9 cellular contexts compared by ENCODE assay signal in genomic region chr2:37225129-37225528, GRCh38. TPM values are rescaled to one million over a fixed set of nuclear protein-coding genes. Genes with fewer than 3 reads are reported as not detected.
DNase-seq lines count a peak whose midpoint lies in the region; ATAC-seq, FAIRE-seq and TF ChIP-seq lines count a peak whose summit lies in the region.
"Not testable (repeated sequence)": the region's sequence is repeated elsewhere in the genome, so short reads cannot be mapped to it uniquely, and the experiment has no call there.
"Had no signal": no experiment of that assay in that cellular context is flagged by ENCODE, and none has a peak within 500 bp of the region (broad histone marks: within the 10 kb centered on the region; RNA-seq: fewer than 3 reads in every experiment).

No MANE protein-coding gene starts in this region.

- peak overlapping the region; percentile 78 for H4K5ac ChIP-seq in H1 (ENCODE audit: insufficient read length, low read depth, low read length)

- H3K4me3 ChIP-seq in NB4 (ENCODE audit: low read depth, low read length) (peak overlapping the region; percentile 34), H1 (ENCODE audit: extremely low read depth in 1 of 4, insufficient read depth in 2 of 4, low read depth in 3 of 4, low read length in 4 of 4) (peak overlapping the region in 2 of 4 experiments; percentile 31 to 44; a peak in 3 of 8 replicates), neural cell (ENCODE audit: low read length) (peak overlapping the region; percentile 28)
- not testable (repeated sequence) for H3K4me3 ChIP-seq in HepG2 (replicated peaks in 1 of 3; ENCODE audit: insufficient read depth in 1 of 3, low read depth in 2 of 3, low read length in 3 of 3)

- intact Hi-C loops in activated CD4-positive, alpha-beta T cell treated with anti-CD3 and anti-CD28 coated beads, Interleukin-2, amount 10 ng/mL, durations not matched to agents 24 days and 14 days (cut with micrococcal nuclease); HepG2 (cut with micrococcal nuclease; ENCODE audit: unreplicated experiment): not testable (repeated sequence)

- H4K8ac ChIP-seq in H1 (ENCODE audit: extremely low read depth, insufficient read depth, low read length) = not testable (repeated sequence)

- H3K79me1 ChIP-seq in H1 (ENCODE audit: low read depth, low read length) = not testable (repeated sequence)

- H3K27me3 ChIP-seq in H1 (replicated peaks in 1 of 4; ENCODE audit: control insufficient read depth in 3 of 4, extremely low read depth in 1 of 4, insufficient read depth in 3 of 4, low read length in 3 of 4); HepG2 (ENCODE audit: control insufficient read depth in 1 of 2, insufficient read depth in 2 of 2, low read length in 2 of 2); neural cell (ENCODE audit: insufficient read depth, low read depth, low read length): not testable (repeated sequence)

- H3K4me1 ChIP-seq in ES-I3 (ENCODE audit: insufficient read depth, low read length) (peaks cover 27% of the 10 kb centered on the region), H1 (replicated peaks in 1 of 4; ENCODE audit: control insufficient read depth in 3 of 4, insufficient read depth in 4 of 4, low read length in 3 of 4) (peaks cover 4 to 15% (median 9%) of the 10 kb centered on the region in 4 experiments), HepG2 (ENCODE audit: insufficient read depth, low read length) (peaks cover 53% of the 10 kb centered on the region)

- TF ChIP-seq CTCF in NB4 (IDR thresholded peaks at IDR 0.05; ENCODE audit: low read depth, low read length); H1 (IDR thresholded peaks at IDR 0.05; ENCODE audit: control extremely low read depth in 1 of 3, insufficient read depth in 1 of 3, low read depth in 1 of 3, low read length in 3 of 3); HepG2 (CRISPR knock-in tag; IDR thresholded peaks at IDR 0.05); neural cell (IDR thresholded peaks at IDR 0.05; ENCODE audit: poor library complexity, severe bottlenecking): not testable (repeated sequence)

- DNase-seq in NB4 (ENCODE audit: low read depth); activated CD4-positive, alpha-beta T cell treated with anti-CD3 and anti-CD28 coated beads, Interleukin-2, amount 10 ng/mL, durations not matched to agents 24 days and 14 days; H1 (ENCODE audit: low read depth in 1 of 2, low spot score in 2 of 2); HepG2 (ENCODE audit: low spot score): not testable (repeated sequence)

- H2BK120ac ChIP-seq in H1 (replicated peaks; ENCODE audit: low read depth, low read length) = not testable (repeated sequence)

- not testable (repeated sequence) for TF ChIP-seq EP300 in H1 (IDR thresholded peaks at IDR 0.05; ENCODE audit: borderline replicate concordance in 1 of 2, low read depth in 2 of 2, low read length in 2 of 2); HepG2 (IDR thresholded peaks at IDR 0.05; ENCODE audit: low read depth in 2 of 2, low read length in 2 of 2); HepG2 (CRISPR knock-in tag; IDR thresholded peaks at IDR 0.05; ENCODE audit: borderline replicate concordance); neural cell (conservative IDR thresholded peaks at IDR 0.05; ENCODE audit: poor library complexity, severe bottlenecking)

- H3K4me3 Mint-ChIP-seq in activated CD4-positive, alpha-beta T cell treated with anti-CD3 and anti-CD28 coated beads, Interleukin-2, amount 10 ng/mL, durations not matched to agents 24 days and 14 days = peak overlapping the region; percentile 1
- peak overlapping the region; percentile 58 for H3K4me3 Mint-ChIP-seq in activated naive CD8-positive, alpha-beta T cell

- POLR2A ChIA-PET in H1 (lab: Charles Lee; ENCODE audit: partially characterized antibody); HepG2 (lab: Yijun Ruan, JAX): not testable (repeated sequence)

- no CpG with 5 or more reads among the region's 2 CpGs for WGBS in H1 (ENCODE audit: extremely low coverage in 1 of 2, insufficient coverage in 1 of 2, insufficient read length in 1 of 2, insufficient replicate concordance in 2 of 2, low coverage in 1 of 2, low lambda C conversion rate in 2 of 2, missing lambda C conversion rate in 1 of 2), 2 experiments
- no CpG with 5 or more reads among the region's 2 CpGs for WGBS in HepG2 (ENCODE audit: low lambda C conversion rate)

- not testable (repeated sequence) for TF ChIP-seq POLR2A in NB4 (IDR thresholded peaks at IDR 0.05; ENCODE audit: extremely low read depth, insufficient read length); H1 (IDR thresholded peaks at IDR 0.05; ENCODE audit: control extremely low read depth in 1 of 2, low read depth in 2 of 2, low read length in 2 of 2); HepG2 (IDR thresholded peaks at IDR 0.05; ENCODE audit: insufficient read depth in 1 of 2, low read depth in 2 of 2, low read length in 2 of 2)

- not testable (repeated sequence) for H4K20me1 ChIP-seq in H1 (replicated peaks in 1 of 2; ENCODE audit: control insufficient read depth in 1 of 2, insufficient read depth in 2 of 2, low read length in 2 of 2); neural cell (ENCODE audit: insufficient read depth)
- peaks cover 17% of the 10 kb centered on the region for H4K20me1 ChIP-seq in HepG2 (ENCODE audit: insufficient read depth, low read length)

- H3K27ac ChIP-seq in H1 (ENCODE audit: low read depth, low read length) = peak overlapping the region; percentile 78
- not testable (repeated sequence) for H3K27ac ChIP-seq in HepG2 (ENCODE audit: extremely low read length, insufficient read depth, low read length); neural cell (ENCODE audit: low read length)

- not testable (repeated sequence) for H3K27me3 Mint-ChIP-seq in activated CD4-positive, alpha-beta T cell treated with anti-CD3 and anti-CD28 coated beads, Interleukin-2, amount 10 ng/mL, durations not matched to agents 24 days and 14 days; activated naive CD8-positive, alpha-beta T cell

- H3K56ac ChIP-seq in H1 (replicated peaks; ENCODE audit: insufficient read length, low read depth, low read length) = not testable (repeated sequence)

- not testable (repeated sequence) for H3K23me2 ChIP-seq in H1 (ENCODE audit: low read depth, low read length)

- not testable (repeated sequence) for H2BK20ac ChIP-seq in H1 (ENCODE audit: low read length)

- H2BK5ac ChIP-seq in H1 (ENCODE audit: low read depth, low read length) = not testable (repeated sequence)

- not testable (repeated sequence) for BruUV-seq in HepG2 (replicated peaks; lab: Mats Ljungman, UMichigan)

- H3K9me3 ChIP-seq in ES-I3 (ENCODE audit: control insufficient read depth, insufficient read depth, low read length); H1 (ENCODE audit: insufficient read depth in 2 of 2, low read depth in 1 of 2, low read length in 1 of 2); HepG2 (ENCODE audit: low read length); neural cell (ENCODE audit: low read length): not testable (repeated sequence)

- H3K27ac Mint-ChIP-seq in activated CD4-positive, alpha-beta T cell treated with anti-CD3 and anti-CD28 coated beads, Interleukin-2, amount 10 ng/mL, durations not matched to agents 24 days and 14 days = not testable (repeated sequence)
- peak overlapping the region; percentile 50 for H3K27ac Mint-ChIP-seq in activated naive CD8-positive, alpha-beta T cell

- peaks cover 32 to 89% of the 10 kb centered on the region in 2 experiments for H3K79me2 ChIP-seq in H1 (ENCODE audit: control insufficient read depth in 1 of 2, insufficient read depth in 2 of 2, low read length in 2 of 2)
- H3K79me2 ChIP-seq in HepG2 (ENCODE audit: insufficient read depth, low read length) = peaks cover 58% of the 10 kb centered on the region
- H3K79me2 ChIP-seq in neural cell (replicated peaks; ENCODE audit: insufficient read depth, low read length) = peaks cover 20% of the 10 kb centered on the region

- H3K36me3 Mint-ChIP-seq in activated CD4-positive, alpha-beta T cell treated with anti-CD3 and anti-CD28 coated beads, Interleukin-2, amount 10 ng/mL, durations not matched to agents 24 days and 14 days (ENCODE audit: low read depth) = peaks cover 71% of the 10 kb centered on the region
- H3K36me3 Mint-ChIP-seq in activated naive CD8-positive, alpha-beta T cell = peaks cover 31% of the 10 kb centered on the region

- not testable (repeated sequence) for H2BK15ac ChIP-seq in H1 (ENCODE audit: low read length)

- not testable (repeated sequence) for FAIRE-seq in H1 (lab: Jason Lieb, UNC); HepG2 (lab: Jason Lieb, UNC)

- H3K18ac ChIP-seq in H1 (ENCODE audit: extremely low read depth, low read length) = peak overlapping the region; percentile 97; the same call in 1 of the 2 replicates

- not testable (repeated sequence) for H3K23ac ChIP-seq in H1 (ENCODE audit: insufficient read length)

- not testable (repeated sequence) for TF ChIP-seq RAD21 in H1 (IDR thresholded peaks at IDR 0.05 in 1 of 2, conservative IDR thresholded peaks at IDR 0.05 in 1 of 2; ENCODE audit: low read depth in 2 of 2, low read length in 2 of 2); HepG2 (CRISPR knock-in tag; IDR thresholded peaks at IDR 0.05); neural cell (conservative IDR thresholded peaks at IDR 0.05)

- peaks cover 45% of the 10 kb centered on the region for H3K36me3 ChIP-seq in ES-I3 (ENCODE audit: insufficient read depth, low read length)
- H3K36me3 ChIP-seq in H1 (ENCODE audit: control insufficient read depth in 2 of 4, insufficient read depth in 4 of 4, low read length in 3 of 4) = peaks cover 21 to 81% (median 55%) of the 10 kb centered on the region in 4 experiments
- peaks cover 21 to 59% of the 10 kb centered on the region in 2 experiments for H3K36me3 ChIP-seq in HepG2 (replicated peaks in 1 of 2; ENCODE audit: control insufficient read depth in 1 of 2, insufficient read depth in 2 of 2, low read length in 2 of 2)
- H3K36me3 ChIP-seq in neural cell (ENCODE audit: insufficient read depth, low read length) = peaks cover 16% of the 10 kb centered on the region

- in situ Hi-C loops in HepG2 (cut with HindIII; ENCODE audit: extremely low pct_ligation_motif_present, low pct_unique_long_range_greater_than_20kb) = loop anchor here (5.0 kb wide), 1 partner anchor 68 kb away; the partner anchor contains the start of gene EIF2AK2

- H3K4me2 ChIP-seq in H1 (ENCODE audit: insufficient read depth in 1 of 2, low read depth in 2 of 2, low read length in 2 of 2) (peak overlapping the region; percentile 50 to 59), HepG2 (ENCODE audit: low read depth, low read length) (peak overlapping the region; percentile 5; the same call in 1 of the 2 replicates), neural cell (ENCODE audit: low read length) (peak overlapping the region; percentile 17)

- CTCF ChIA-PET in H1 (lab: Charles Lee; ENCODE audit: partially characterized antibody); HepG2 (lab: Yijun Ruan, JAX; ENCODE audit: low intra/inter-chr PET ratio, low total read pairs): not testable (repeated sequence)

- H4K91ac ChIP-seq in H1 (replicated peaks; ENCODE audit: insufficient read length, low read length) = not testable (repeated sequence)

- peaks cover 36% of the 10 kb centered on the region for H3K4me1 Mint-ChIP-seq in activated CD4-positive, alpha-beta T cell treated with anti-CD3 and anti-CD28 coated beads, Interleukin-2, amount 10 ng/mL, durations not matched to agents 24 days and 14 days
- H3K4me1 Mint-ChIP-seq in activated naive CD8-positive, alpha-beta T cell (ENCODE audit: low read depth) = peaks cover 70% of the 10 kb centered on the region

- not testable (repeated sequence) for H3K9me3 Mint-ChIP-seq in activated CD4-positive, alpha-beta T cell treated with anti-CD3 and anti-CD28 coated beads, Interleukin-2, amount 10 ng/mL, durations not matched to agents 24 days and 14 days; activated naive CD8-positive, alpha-beta T cell (ENCODE audit: low read depth)

- peak; percentile 35; the same call in 1 of the 3 replicates for ATAC-seq in HepG2

- not testable (repeated sequence) for H3K9me2 ChIP-seq in neural cell (ENCODE audit: insufficient read depth, low read length)

- H2AFZ ChIP-seq in H1 (ENCODE audit: low read length); HepG2 (ENCODE audit: low read length); neural cell (ENCODE audit: low read depth, low read length): not testable (repeated sequence)

- peak overlapping the region; percentile 87 for H3K4ac ChIP-seq in H1 (replicated peaks; ENCODE audit: insufficient read length, low read depth, low read length)

- not testable (repeated sequence) for H3K14ac ChIP-seq in H1 (ENCODE audit: insufficient read length)

- H2AK5ac ChIP-seq in H1 (ENCODE audit: low read depth, low read length) = not testable (repeated sequence)

- H2BK12ac ChIP-seq in H1 (ENCODE audit: low read depth, low read length) = peak overlapping the region; percentile 46; the same call in 1 of the 2 replicates

- H3F3A ChIP-seq in neural cell (ENCODE audit: insufficient read depth, low read length, poor library complexity, severe bottlenecking) = not testable (repeated sequence)

- H3K9ac ChIP-seq in ES-I3 (ENCODE audit: low read depth, low read length) (peak overlapping the region; percentile 17; the same call in 1 of the 2 replicates), H1 (replicated peaks in 1 of 4; ENCODE audit: extremely low read depth in 1 of 4, low read depth in 3 of 4, low read length in 3 of 4) (peak overlapping the region in 1 of 4 experiments; percentile 12; a peak in 1 of 7 replicates)
- H3K9ac ChIP-seq in HepG2 (ENCODE audit: insufficient read depth, low read depth, low read length); neural cell (ENCODE audit: low read length): not testable (repeated sequence)

RNA-seq across cellular contexts. Expression of gene CEBPZ, which starts 6.3 kb away (rescaled TPM):
- 63.2 and 68.2 TPM in 2 replicates for total RNA-seq in activated CD4-positive, alpha-beta T cell treated with anti-CD3 and anti-CD28 coated beads, Interleukin-2, amount 10 ng/mL, durations not matched to agents 24 days and 14 days
- 186 and 201 TPM in 2 replicates for total RNA-seq in H1 (2021; fragmentation: NEBNext Ultra II Directional; extraction: Animal tissue kit (Norgen Biotek cat#: 25700))
- 14.7 and 19.1 TPM in 2 replicates for polyA plus RNA-seq in H1 (2011; rRNA removed)
- polyA plus RNA-seq in H1 (2011; cell fraction: cytosol; rRNA removed) = 51.8 TPM
- polyA plus RNA-seq in H1 (2011; cell fraction: nucleus; rRNA removed) = 21.0 TPM
- 107 to 213 TPM (median 119 TPM) in 4 replicates for polyA plus RNA-seq in H1 (2012, experiment 1 of 2)
- polyA plus RNA-seq in H1 (2012, experiment 2 of 2) = 17.0 TPM
- 165 TPM for polyA plus RNA-seq in H1 (2013, experiment 1 of 2)
- polyA plus RNA-seq in H1 (2013, experiment 2 of 2) = 155 TPM
- polyA minus RNA-seq in H1 (2011; rRNA and poly(A)+ RNA removed) = 66.2 and 97.0 TPM in 2 replicates
- polyA minus RNA-seq in H1 (2011; cell fraction: cytosol; rRNA and poly(A)+ RNA removed) = 53.7 TPM
- polyA minus RNA-seq in H1 (2011; cell fraction: nucleus; rRNA and poly(A)+ RNA removed) = 108 TPM
- total RNA-seq in HepG2 (2016; rRNA removed; fragmentation: Illumina TruSeq; extraction: Trizol) = 117 and 182 TPM in 2 replicates
- total RNA-seq in HepG2 (2016; cell fraction: cytosol; rRNA removed; fragmentation: Illumina TruSeq; extraction: Trizol; ENCODE audit: low read depth) = 8.5 and 11.8 TPM in 2 replicates
- 114 and 185 TPM in 2 replicates for total RNA-seq in HepG2 (2016; cell fraction: insoluble cytoplasmic fraction; rRNA removed; fragmentation: Illumina TruSeq; extraction: Trizol)
- total RNA-seq in HepG2 (2016; cell fraction: membrane; rRNA removed; fragmentation: Illumina TruSeq; extraction: Trizol) = 25.5 and 32.8 TPM in 2 replicates
- 68.6 and 73.2 TPM in 2 replicates for total RNA-seq in HepG2 (2016; cell fraction: nucleus; rRNA removed; fragmentation: Illumina TruSeq; extraction: Trizol)
- polyA plus RNA-seq in HepG2 (2011; rRNA removed) = 10.7 and 14.4 TPM in 2 replicates
- polyA plus RNA-seq in HepG2 (2011; cell fraction: cytosol; rRNA removed) = 4.0 and 7.7 TPM in 2 replicates
- polyA plus RNA-seq in HepG2 (2011; cell fraction: nucleus; rRNA removed) = 7.1 and 10.6 TPM in 2 replicates
- polyA plus RNA-seq in HepG2 (2012) = 44.5 and 58.7 TPM in 2 replicates
- 4.6 and 4.7 TPM in 2 replicates for polyA plus RNA-seq in HepG2 (2016; cell fraction: cytosol; fragmentation: Illumina TruSeq; extraction: Trizol; ENCODE audit: low read depth)
- 124 and 132 TPM in 2 replicates for polyA plus RNA-seq in HepG2 (2016; cell fraction: insoluble cytoplasmic fraction; fragmentation: Illumina TruSeq; extraction: Trizol; ENCODE audit: low read depth)
- polyA plus RNA-seq in HepG2 (2016; cell fraction: membrane; fragmentation: Illumina TruSeq; extraction: Trizol; ENCODE audit: low read depth) = 10.1 and 10.4 TPM in 2 replicates
- 77.9 and 78.7 TPM in 2 replicates for polyA plus RNA-seq in HepG2 (2016; cell fraction: nucleus; fragmentation: Illumina TruSeq; extraction: Trizol; ENCODE audit: insufficient read depth, low read depth)
- polyA minus RNA-seq in HepG2 (2011; rRNA and poly(A)+ RNA removed; ENCODE audit: low replicate concordance) = 8.7 and 17.2 TPM in 2 replicates
- 17.0 and 22.0 TPM in 2 replicates for polyA minus RNA-seq in HepG2 (2011; cell fraction: cytosol; rRNA and poly(A)+ RNA removed)
- 54.3 and 66.8 TPM in 2 replicates for polyA minus RNA-seq in HepG2 (2011; cell fraction: nucleus; rRNA and poly(A)+ RNA removed)
- polyA plus RNA-seq in neural cell = 33.8 and 39.1 TPM in 2 replicates
- polyA minus RNA-seq in neural cell = 62.1 and 72.7 TPM in 2 replicates

RNA-seq across cellular contexts. Expression of gene NDUFAF7, which starts 6.3 kb away (rescaled TPM):
- 24.3 and 28.9 TPM in 2 replicates for total RNA-seq in activated CD4-positive, alpha-beta T cell treated with anti-CD3 and anti-CD28 coated beads, Interleukin-2, amount 10 ng/mL, durations not matched to agents 24 days and 14 days
- total RNA-seq in H1 (2021; fragmentation: NEBNext Ultra II Directional; extraction: Animal tissue kit (Norgen Biotek cat#: 25700)) = 46.8 and 56.0 TPM in 2 replicates
- 34.0 and 50.2 TPM in 2 replicates for polyA plus RNA-seq in H1 (2011; rRNA removed)
- polyA plus RNA-seq in H1 (2011; cell fraction: cytosol; rRNA removed) = 57.3 TPM
- 59.4 TPM for polyA plus RNA-seq in H1 (2011; cell fraction: nucleus; rRNA removed)
- 59.6 to 93.2 TPM (median 63.5 TPM) in 4 replicates for polyA plus RNA-seq in H1 (2012, experiment 1 of 2)
- 8.7 TPM for polyA plus RNA-seq in H1 (2012, experiment 2 of 2)
- 32.4 TPM for polyA plus RNA-seq in H1 (2013, experiment 1 of 2)
- 27.8 TPM for polyA plus RNA-seq in H1 (2013, experiment 2 of 2)
- 43.5 and 55.3 TPM in 2 replicates for polyA minus RNA-seq in H1 (2011; rRNA and poly(A)+ RNA removed)
- 18.1 TPM for polyA minus RNA-seq in H1 (2011; cell fraction: cytosol; rRNA and poly(A)+ RNA removed)
- 54.8 TPM for polyA minus RNA-seq in H1 (2011; cell fraction: nucleus; rRNA and poly(A)+ RNA removed)
- 39.4 and 40.8 TPM in 2 replicates for total RNA-seq in HepG2 (2016; rRNA removed; fragmentation: Illumina TruSeq; extraction: Trizol)
- 7.1 and 7.6 TPM in 2 replicates for total RNA-seq in HepG2 (2016; cell fraction: cytosol; rRNA removed; fragmentation: Illumina TruSeq; extraction: Trizol; ENCODE audit: low read depth)
- 39.2 and 41.9 TPM in 2 replicates for total RNA-seq in HepG2 (2016; cell fraction: insoluble cytoplasmic fraction; rRNA removed; fragmentation: Illumina TruSeq; extraction: Trizol)
- total RNA-seq in HepG2 (2016; cell fraction: membrane; rRNA removed; fragmentation: Illumina TruSeq; extraction: Trizol) = 9.7 and 11.3 TPM in 2 replicates
- 45.3 and 53.9 TPM in 2 replicates for total RNA-seq in HepG2 (2016; cell fraction: nucleus; rRNA removed; fragmentation: Illumina TruSeq; extraction: Trizol)
- 21.7 and 27.0 TPM in 2 replicates for polyA plus RNA-seq in HepG2 (2011; rRNA removed)
- 13.0 and 15.5 TPM in 2 replicates for polyA plus RNA-seq in HepG2 (2011; cell fraction: cytosol; rRNA removed)
- polyA plus RNA-seq in HepG2 (2011; cell fraction: nucleus; rRNA removed) = 42.2 and 51.9 TPM in 2 replicates
- polyA plus RNA-seq in HepG2 (2012) = 19.3 and 27.2 TPM in 2 replicates
- polyA plus RNA-seq in HepG2 (2016; cell fraction: cytosol; fragmentation: Illumina TruSeq; extraction: Trizol; ENCODE audit: low read depth) = 4.3 and 4.5 TPM in 2 replicates
- polyA plus RNA-seq in HepG2 (2016; cell fraction: insoluble cytoplasmic fraction; fragmentation: Illumina TruSeq; extraction: Trizol; ENCODE audit: low read depth) = 41.8 and 44.9 TPM in 2 replicates
- polyA plus RNA-seq in HepG2 (2016; cell fraction: membrane; fragmentation: Illumina TruSeq; extraction: Trizol; ENCODE audit: low read depth) = 6.0 and 6.1 TPM in 2 replicates
- 93.4 and 97.1 TPM in 2 replicates for polyA plus RNA-seq in HepG2 (2016; cell fraction: nucleus; fragmentation: Illumina TruSeq; extraction: Trizol; ENCODE audit: insufficient read depth, low read depth)
- 14.2 and 18.9 TPM in 2 replicates for polyA minus RNA-seq in HepG2 (2011; rRNA and poly(A)+ RNA removed; ENCODE audit: low replicate concordance)
- polyA minus RNA-seq in HepG2 (2011; cell fraction: cytosol; rRNA and poly(A)+ RNA removed) = 9.4 and 13.2 TPM in 2 replicates
- polyA minus RNA-seq in HepG2 (2011; cell fraction: nucleus; rRNA and poly(A)+ RNA removed) = 44.5 and 48.5 TPM in 2 replicates
- 127 and 132 TPM in 2 replicates for polyA plus RNA-seq in neural cell
- 48.0 and 61.8 TPM in 2 replicates for polyA minus RNA-seq in neural cell

RNA-seq across cellular contexts. Expression of gene CEBPZOS, which starts 28.8 kb away (rescaled TPM):
- total RNA-seq in activated CD4-positive, alpha-beta T cell treated with anti-CD3 and anti-CD28 coated beads, Interleukin-2, amount 10 ng/mL, durations not matched to agents 24 days and 14 days = 43.4 and 46.6 TPM in 2 replicates
- 43.5 and 43.6 TPM in 2 replicates for total RNA-seq in H1 (2021; fragmentation: NEBNext Ultra II Directional; extraction: Animal tissue kit (Norgen Biotek cat#: 25700))
- polyA plus RNA-seq in H1 (2011; rRNA removed) (20.5 and 27.3 TPM in 2 replicates), HepG2 (2011; rRNA removed) (39.3 and 44.7 TPM in 2 replicates), neural cell (4.9 and 5.0 TPM in 2 replicates)
- 26.4 TPM for polyA plus RNA-seq in H1 (2011; cell fraction: cytosol; rRNA removed)
- polyA plus RNA-seq in H1 (2011; cell fraction: nucleus; rRNA removed) = 10.7 TPM
- 20.0 to 27.4 TPM (median 23.2 TPM) in 4 replicates for polyA plus RNA-seq in H1 (2012, experiment 1 of 2)
- 3.5 TPM for polyA plus RNA-seq in H1 (2012, experiment 2 of 2)
- polyA plus RNA-seq in H1 (2013, experiment 1 of 2) = 65.8 TPM
- 67.5 TPM for polyA plus RNA-seq in H1 (2013, experiment 2 of 2)
- polyA minus RNA-seq in H1 (2011; rRNA and poly(A)+ RNA removed) = 10.3 and 11.3 TPM in 2 replicates
- polyA minus RNA-seq in H1 (2011; cell fraction: cytosol; rRNA and poly(A)+ RNA removed) = 6.0 TPM
- 13.0 TPM for polyA minus RNA-seq in H1 (2011; cell fraction: nucleus; rRNA and poly(A)+ RNA removed)
- 18.6 and 25.6 TPM in 2 replicates for total RNA-seq in HepG2 (2016; rRNA removed; fragmentation: Illumina TruSeq; extraction: Trizol)
- 3.5 and 5.6 TPM in 2 replicates for total RNA-seq in HepG2 (2016; cell fraction: cytosol; rRNA removed; fragmentation: Illumina TruSeq; extraction: Trizol; ENCODE audit: low read depth)
- 21.3 and 24.8 TPM in 2 replicates for total RNA-seq in HepG2 (2016; cell fraction: insoluble cytoplasmic fraction; rRNA removed; fragmentation: Illumina TruSeq; extraction: Trizol)
- 11.1 and 12.6 TPM in 2 replicates for total RNA-seq in HepG2 (2016; cell fraction: membrane; rRNA removed; fragmentation: Illumina TruSeq; extraction: Trizol)
- total RNA-seq in HepG2 (2016; cell fraction: nucleus; rRNA removed; fragmentation: Illumina TruSeq; extraction: Trizol) = 15.2 and 16.8 TPM in 2 replicates
- polyA plus RNA-seq in HepG2 (2011; cell fraction: cytosol; rRNA removed) = 24.9 and 37.3 TPM in 2 replicates
- 13.9 and 20.2 TPM in 2 replicates for polyA plus RNA-seq in HepG2 (2011; cell fraction: nucleus; rRNA removed)
- polyA plus RNA-seq in HepG2 (2012) = 33.7 and 40.2 TPM in 2 replicates
- 5.9 and 6.2 TPM in 2 replicates for polyA plus RNA-seq in HepG2 (2016; cell fraction: cytosol; fragmentation: Illumina TruSeq; extraction: Trizol; ENCODE audit: low read depth)
- 38.4 and 41.7 TPM in 2 replicates for polyA plus RNA-seq in HepG2 (2016; cell fraction: insoluble cytoplasmic fraction; fragmentation: Illumina TruSeq; extraction: Trizol; ENCODE audit: low read depth)
- 10.7 and 12.9 TPM in 2 replicates for polyA plus RNA-seq in HepG2 (2016; cell fraction: membrane; fragmentation: Illumina TruSeq; extraction: Trizol; ENCODE audit: low read depth)
- polyA plus RNA-seq in HepG2 (2016; cell fraction: nucleus; fragmentation: Illumina TruSeq; extraction: Trizol; ENCODE audit: insufficient read depth, low read depth) = 40.1 and 43.4 TPM in 2 replicates
- polyA minus RNA-seq in HepG2 (2011; rRNA and poly(A)+ RNA removed; ENCODE audit: low replicate concordance) = 17.6 and 19.0 TPM in 2 replicates
- 16.9 and 17.8 TPM in 2 replicates for polyA minus RNA-seq in HepG2 (2011; cell fraction: cytosol; rRNA and poly(A)+ RNA removed)
- polyA minus RNA-seq in HepG2 (2011; cell fraction: nucleus; rRNA and poly(A)+ RNA removed) = 26.4 and 33.3 TPM in 2 replicates
- polyA minus RNA-seq in neural cell = 5.7 and 8.0 TPM in 2 replicates

RNA-seq across cellular contexts. Expression of gene SULT6B1, which starts 36.7 kb away (rescaled TPM):
- total RNA-seq in activated CD4-positive, alpha-beta T cell treated with anti-CD3 and anti-CD28 coated beads, Interleukin-2, amount 10 ng/mL, durations not matched to agents 24 days and 14 days = not detected in 2 replicates
- not detected in 2 replicates for total RNA-seq in H1 (2021; fragmentation: NEBNext Ultra II Directional; extraction: Animal tissue kit (Norgen Biotek cat#: 25700))
- polyA plus RNA-seq in H1 (2011; rRNA removed) = not detected in 2 replicates
- polyA plus RNA-seq in H1 (2011; cell fraction: cytosol; rRNA removed) = not detected
- not detected for polyA plus RNA-seq in H1 (2011; cell fraction: nucleus; rRNA removed)
- polyA plus RNA-seq in H1 (2012, experiment 1 of 2) = not detected in 4 replicates
- polyA plus RNA-seq in H1 (2012, experiment 2 of 2) = not detected
- not detected for polyA plus RNA-seq in H1 (2013, experiment 1 of 2)
- polyA plus RNA-seq in H1 (2013, experiment 2 of 2) = not detected
- polyA minus RNA-seq in H1 (2011; rRNA and poly(A)+ RNA removed) = 0.17 TPM in 1 of 2 replicates, not detected in the other
- not detected for polyA minus RNA-seq in H1 (2011; cell fraction: cytosol; rRNA and poly(A)+ RNA removed)
- not detected for polyA minus RNA-seq in H1 (2011; cell fraction: nucleus; rRNA and poly(A)+ RNA removed)
- not detected in 2 replicates for total RNA-seq in HepG2 (2016; rRNA removed; fragmentation: Illumina TruSeq; extraction: Trizol)
- total RNA-seq in HepG2 (2016; cell fraction: cytosol; rRNA removed; fragmentation: Illumina TruSeq; extraction: Trizol; ENCODE audit: low read depth) = not detected in 2 replicates
- not detected in 2 replicates for total RNA-seq in HepG2 (2016; cell fraction: insoluble cytoplasmic fraction; rRNA removed; fragmentation: Illumina TruSeq; extraction: Trizol)
- total RNA-seq in HepG2 (2016; cell fraction: membrane; rRNA removed; fragmentation: Illumina TruSeq; extraction: Trizol) = not detected in 2 replicates
- not detected in 2 replicates for total RNA-seq in HepG2 (2016; cell fraction: nucleus; rRNA removed; fragmentation: Illumina TruSeq; extraction: Trizol)
- polyA plus RNA-seq in HepG2 (2011; rRNA removed) = not detected in 2 replicates
- polyA plus RNA-seq in HepG2 (2011; cell fraction: cytosol; rRNA removed) = not detected in 2 replicates
- not detected in 2 replicates for polyA plus RNA-seq in HepG2 (2011; cell fraction: nucleus; rRNA removed)
- polyA plus RNA-seq in HepG2 (2012) = not detected in 2 replicates
- not detected in 2 replicates for polyA plus RNA-seq in HepG2 (2016; cell fraction: cytosol; fragmentation: Illumina TruSeq; extraction: Trizol; ENCODE audit: low read depth)
- polyA plus RNA-seq in HepG2 (2016; cell fraction: insoluble cytoplasmic fraction; fragmentation: Illumina TruSeq; extraction: Trizol; ENCODE audit: low read depth) = not detected in 2 replicates
- not detected in 2 replicates for polyA plus RNA-seq in HepG2 (2016; cell fraction: membrane; fragmentation: Illumina TruSeq; extraction: Trizol; ENCODE audit: low read depth)
- polyA plus RNA-seq in HepG2 (2016; cell fraction: nucleus; fragmentation: Illumina TruSeq; extraction: Trizol; ENCODE audit: insufficient read depth, low read depth) = not detected in 2 replicates
- polyA minus RNA-seq in HepG2 (2011; rRNA and poly(A)+ RNA removed; ENCODE audit: low replicate concordance) = not detected in 2 replicates
- polyA minus RNA-seq in HepG2 (2011; cell fraction: cytosol; rRNA and poly(A)+ RNA removed) = not detected in 2 replicates
- polyA minus RNA-seq in HepG2 (2011; cell fraction: nucleus; rRNA and poly(A)+ RNA removed) = not detected in 2 replicates
- not detected in 2 replicates for polyA plus RNA-seq in neural cell
- polyA minus RNA-seq in neural cell = not detected in 2 replicates
- total RNA-seq: NCI-H460, Peyer's patch had no signal
